In genomic region chr1:232912845-232913580, GRCh38 we compare ENCODE assay signal across 22 cellular contexts.
"Had no signal": no experiment of that assay in that cellular context is flagged by ENCODE, and none has a peak within 500 bp of the region (broad histone marks: within the 10 kb centered on the region; RNA-seq: fewer than 3 reads in every experiment).

No MANE protein-coding gene starts in this region.

- DNase-seq: activated B cell treated with CpG ODN at 0.5 μM for 24 hours; activated CD4-positive, alpha-beta T cell treated with anti-CD3 and anti-CD28 coated beads, Interleukin-2, amount 50 U/mL, for 1 hour; activated CD8-positive, alpha-beta memory T cell treated with anti-CD3 and anti-CD28 coated beads, Interleukin-2, amount 50 U/mL, for 4 hours; activated CD8-positive, alpha-beta T cell treated with anti-CD3 and anti-CD28 coated beads for 36 hours; activated effector memory CD4-positive, alpha-beta T cell treated with Interleukin-2 at 50 U/mL for 16 hours; activated naive CD4-positive, alpha-beta T cell; aorta; KG1; MG63; MV-4-11; NCI-H1092 treated with DMSO at 0.1 percent for 48 hours; NCI-H1417 treated with DMSO at 0.1 percent for 48 hours; NCI-H1694; NCI-H2029; NCI-H2107; NCI-H226; NCI-H510A; NCI-H69; SIG-M5; T-helper 17 cell; T-helper 9 cell had no signal

- H3K36me3 ChIP-seq: breast epithelium, MG63 had no signal

- H3K4me3 ChIP-seq: breast epithelium, MG63 had no signal

- H3K4me1 ChIP-seq: breast epithelium had no signal

- H3K27me3 ChIP-seq: breast epithelium, MG63 had no signal

- ATAC-seq: activated CD8-positive, alpha-beta T cell treated with anti-CD3 and anti-CD28 coated beads for 36 hours; T-helper 17 cell had no signal

- H3K9me3 ChIP-seq: breast epithelium, MG63 had no signal

- H3K27ac ChIP-seq: breast epithelium had no signal
